Comparison of ENCODE assay signal across 7 cellular contexts in the genomic region with DNA sequence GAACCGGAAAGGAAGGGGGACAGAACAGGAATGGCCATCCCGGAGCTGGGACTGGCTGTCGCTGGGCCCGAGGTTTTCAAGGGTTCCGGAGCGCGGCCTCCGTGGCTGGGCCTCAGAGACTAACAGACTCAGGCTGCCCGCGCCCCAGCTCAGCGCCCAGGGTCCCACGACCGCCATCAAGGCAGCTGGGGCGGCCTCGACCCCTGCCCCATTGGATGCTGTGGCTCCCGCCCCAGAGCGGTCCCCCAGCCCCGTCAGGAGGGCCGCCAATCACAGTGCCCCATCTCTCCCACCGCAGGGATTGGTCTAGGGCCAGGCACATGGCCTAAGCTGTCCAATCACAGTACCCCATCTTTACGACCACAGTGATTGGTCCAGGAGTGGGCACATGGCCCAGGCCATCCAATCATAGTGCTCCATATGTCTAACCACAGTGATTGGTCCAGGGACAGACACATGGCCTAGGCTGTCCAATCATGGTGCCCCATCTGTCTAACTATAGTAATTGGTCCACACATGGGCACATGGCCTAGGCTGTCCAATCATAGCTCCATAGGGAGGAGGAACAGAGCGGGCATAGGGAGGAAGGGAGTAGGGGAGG.
DNase-seq lines count a peak whose midpoint lies in the region; ATAC-seq and TF ChIP-seq lines count a peak whose summit lies in the region.

No MANE protein-coding gene starts in this region.

- no peak overlapping the region for H3K4me3 Mint-ChIP-seq in HFFc6

- TF ChIP-seq POLR2A in gastroesophageal sphincter (IDR thresholded peaks at IDR 0.05) = no peak
- TF ChIP-seq POLR2A in spleen (IDR thresholded peaks at IDR 0.05) = no peak

- peaks cover 11% of the 10 kb centered on the region for H3K27me3 Mint-ChIP-seq in HFFc6 (ENCODE audit: insufficient read depth)

- TF ChIP-seq CTCF in HFFc6 (IDR thresholded peaks at IDR 0.05) (no peak), gastroesophageal sphincter (IDR thresholded peaks at IDR 0.05) (no peak), spleen (IDR thresholded peaks at IDR 0.05 in 8 of 11, conservative IDR thresholded peaks at IDR 0.05 in 3 of 11) (no peak)

- WGBS in gastroesophageal sphincter (ENCODE audit: low coverage in 1 of 2), 2 donors = 100% methylated on average over 1 of the region's 22 CpGs
- WGBS in spleen, 5 donors = 70 to 95% (median 90%) methylated on average over 6 to 22 of the region's 22 CpGs

- H3K27ac Mint-ChIP-seq in HFFc6 = no peak overlapping the region

- peaks cover 0 to 12% (median 3%) of the 10 kb centered on the region in 3 donors for H3K4me1 ChIP-seq in gastroesophageal sphincter
- peaks cover 0 to 11% (median 4%) of the 10 kb centered on the region in 6 donors for H3K4me1 ChIP-seq in spleen

- H3K9me3 ChIP-seq in gastroesophageal sphincter (no peaks in the 10 kb centered on the region), spleen (peaks cover 0 to 5% (median 0%) of the 10 kb centered on the region in 8 donors)

- TF ChIP-seq EP300 in gastroesophageal sphincter (IDR thresholded peaks at IDR 0.05) = no peak

- peak overlapping the region in 1 of 2 donors; percentile 46 for H3K4me3 ChIP-seq in gastroesophageal sphincter
- peak overlapping the region in 1 of 8 donors; percentile 36 for H3K4me3 ChIP-seq in spleen

- H3K36me3 Mint-ChIP-seq in HFFc6 (ENCODE audit: low read depth) = no peaks in the 10 kb centered on the region

- no peaks in the 10 kb centered on the region for H3K9me3 Mint-ChIP-seq in HFFc6

- H3K36me3 ChIP-seq in gastroesophageal sphincter (no peaks in the 10 kb centered on the region), spleen (no peaks in the 10 kb centered on the region)

- H3K27me3 ChIP-seq in gastroesophageal sphincter (peaks cover 88% of the 10 kb centered on the region), spleen (replicated peaks in 1 of 7) (peaks cover 0 to 83% (median 35%) of the 10 kb centered on the region in 7 donors)

- H3K27ac ChIP-seq in gastroesophageal sphincter = peak overlapping the region in 1 of 4 donors; percentile 48
- peak overlapping the region in 2 of 8 donors; percentile 57 to 74 for H3K27ac ChIP-seq in spleen

- intact Hi-C loops in spleen (cut with DNase I; ENCODE audit: low total_unique reads) = no loop called here

- ATAC-seq in gastroesophageal sphincter = peak; percentile 72

- H3K4me1 Mint-ChIP-seq in HFFc6 (ENCODE audit: low read depth) = no peaks in the 10 kb centered on the region

- DNase-seq in HFFc6 = peak; percentile 5
- peak; percentile 30 for DNase-seq in T-helper 9 cell
- peak; percentile 68 for DNase-seq in spleen
- DNase-seq in NCI-H1092 treated with DMSO at 0.1 percent for 48 hours (lab: John Stamatoyannopoulos, UW) = no peak
- DNase-seq in NCI-H226 = no peak
- no peak for DNase-seq in mesenteric fat pad (ENCODE audit: low spot score)

Comparison
In these comparisons a context has a peak if more than half of its experiments do, and no peak if none do; other contexts are left out.
1. DNase-seq: peak in HFFc6 (single experiment), T-helper 9 cell (single experiment) and spleen (single experiment); none in NCI-H1092 treated with DMSO at 0.1 percent for 48 hours (single experiment), NCI-H226 (single experiment) and mesenteric fat pad (single experiment).